In genomic region chr2:22929998-22930397, GRCh38 we compare ENCODE assay signal across 13 cellular contexts.
DNase-seq lines count a peak whose midpoint lies in the region; ATAC-seq and TF ChIP-seq lines count a peak whose summit lies in the region.
"Had no signal": no experiment of that assay in that cellular context is flagged by ENCODE, and none has a peak within 500 bp of the region (broad histone marks: within the 10 kb centered on the region; RNA-seq: fewer than 3 reads in every experiment).

No MANE protein-coding gene starts in this region.

- no peaks in the 10 kb centered on the region for H3K4me1 Mint-ChIP-seq in activated CD8-positive, alpha-beta T cell treated with anti-CD3 and anti-CD28 coated beads for 36 hours (ENCODE audit: low read depth)

- H3K9me3 Mint-ChIP-seq in activated CD8-positive, alpha-beta T cell treated with anti-CD3 and anti-CD28 coated beads for 36 hours = no peaks in the 10 kb centered on the region
- H3K9me3 Mint-ChIP-seq: CD4-positive, alpha-beta T cell; H9 had no signal

- no peaks in the 10 kb centered on the region for H3K9me3 ChIP-seq in HCT116 (ENCODE audit: control insufficient read depth in 1 of 2, insufficient read depth in 1 of 2, low read depth in 1 of 2, low read length in 2 of 2)
- H3K9me3 ChIP-seq: Caco-2 had no signal

- intact Hi-C loops in HCT116 (cut with micrococcal nuclease) = no loop called here
- intact Hi-C loops in activated CD8-positive, alpha-beta T cell treated with anti-CD3 and anti-CD28 coated beads for 36 hours (cut with micrococcal nuclease) = no loop called here

- CTCF ChIA-PET in HCT116 (lab: Charles Lee) (no interaction called here), RWPE1 (lab: Yijun Ruan, JAX) (no interaction called here)
- CTCF ChIA-PET in activated CD8-positive, alpha-beta T cell treated with anti-CD3 and anti-CD28 coated beads for 36 hours (lab: Charles Lee) = no interaction called here

- no peak for TF ChIP-seq EP300 in Ishikawa (IDR thresholded peaks at IDR 0.05; ENCODE audit: borderline replicate concordance)

- POLR2A ChIA-PET in HCT116 (lab: Charles Lee) (no interaction called here), RWPE1 (lab: Yijun Ruan, JAX; ENCODE audit: low non-redundant PET) (no interaction called here)
- POLR2A ChIA-PET in activated CD8-positive, alpha-beta T cell treated with anti-CD3 and anti-CD28 coated beads for 36 hours (lab: Charles Lee) = no interaction called here

- H3K4me3 ChIP-seq in HCT116 (replicated peaks in 1 of 2; ENCODE audit: low read depth in 1 of 2, low read length in 2 of 2) (no peak overlapping the region), foreskin fibroblast (ENCODE audit: low read depth in 1 of 2, low read length in 2 of 2) (no peak overlapping the region)

- H3K9me2 ChIP-seq in HCT116 (ENCODE audit: insufficient read depth) = no peaks in the 10 kb centered on the region

- H4K20me1 ChIP-seq in HCT116 (ENCODE audit: insufficient read depth) = no peaks in the 10 kb centered on the region

- no peaks in the 10 kb centered on the region for H3K36me3 Mint-ChIP-seq in activated CD8-positive, alpha-beta T cell treated with anti-CD3 and anti-CD28 coated beads for 36 hours (ENCODE audit: low read depth)

- H3K9ac ChIP-seq in HCT116 (ENCODE audit: low read length) = no peak overlapping the region
- H3K9ac ChIP-seq: KMS-11 had no signal

- no peak overlapping the region for H3K4me3 Mint-ChIP-seq in activated CD8-positive, alpha-beta T cell treated with anti-CD3 and anti-CD28 coated beads for 36 hours
- H3K4me3 Mint-ChIP-seq: CD4-positive, alpha-beta T cell; H9 had no signal

- H3K27ac ChIP-seq in HCT116 (ENCODE audit: low read depth, low read length) (no peak overlapping the region), RWPE1 (no peak overlapping the region)
- H3K27ac ChIP-seq: C4-2B, KMS-11 had no signal

- H3K4me1 ChIP-seq in HCT116 (ENCODE audit: control insufficient read depth in 1 of 2, insufficient read depth in 2 of 2, low read length in 2 of 2) = no peaks in the 10 kb centered on the region
- H3K4me1 ChIP-seq: Caco-2 had no signal

- no peak overlapping the region for H3K4me2 ChIP-seq in HCT116 (ENCODE audit: low read length)
- H3K4me2 ChIP-seq: KMS-11 had no signal

- H3K36me3 ChIP-seq in HCT116 (ENCODE audit: control insufficient read depth in 1 of 2, insufficient read depth in 2 of 2, low read length in 2 of 2) = no peaks in the 10 kb centered on the region

- RAD21 ChIA-PET in HCT116 (lab: Charles Lee; ENCODE audit: low non-redundant PET in 1 of 2, low total read pairs in 2 of 2, uncharacterized antibody in 2 of 2, unreplicated experiment in 2 of 2) = no interaction called here

- TF ChIP-seq POLR2A in HCT116 (IDR thresholded peaks at IDR 0.05; ENCODE audit: borderline replicate concordance, extremely low read depth, insufficient read depth, insufficient read length) = no peak

- TF ChIP-seq CTCF in HCT116 (IDR thresholded peaks at IDR 0.05 in 2 of 3, conservative IDR thresholded peaks at IDR 0.05 in 1 of 3; ENCODE audit: borderline replicate concordance in 1 of 3, insufficient read depth in 1 of 3, low read depth in 2 of 3, low read length in 2 of 3) (no peak), foreskin fibroblast (IDR thresholded peaks at IDR 0.05; ENCODE audit: low read depth, low read length) (no peak), RWPE1 (conservative IDR thresholded peaks at IDR 0.05; ENCODE audit: low read depth) (no peak)
- TF ChIP-seq CTCF in activated CD8-positive, alpha-beta T cell treated with anti-CD3 and anti-CD28 coated beads for 36 hours (IDR thresholded peaks at IDR 0.05) = no peak

- TF ChIP-seq RAD21 in HCT116 (IDR thresholded peaks at IDR 0.05; ENCODE audit: low read depth) (no peak), Ishikawa (IDR thresholded peaks at IDR 0.05; ENCODE audit: low read depth) (no peak)

- no peak overlapping the region for H2AFZ ChIP-seq in HCT116 (ENCODE audit: low read depth, low read length, poor library complexity, severe bottlenecking)

- DNase-seq in HCT116 (ENCODE audit: low read depth, low spot score) (no peak), iPS-NIHi11 (ENCODE audit: low spot score) (peak; percentile 16), NCI-H1417 (lab: John Stamatoyannopoulos, UW) (no peak), foreskin fibroblast (no peak), RWPE1 (ENCODE audit: low spot score) (no peak)
- DNase-seq in activated CD8-positive, alpha-beta T cell treated with anti-CD3 and anti-CD28 coated beads for 36 hours = no peak
- DNase-seq: AML-193; Caco-2; CD4-positive, alpha-beta T cell; H9 had no signal

- ATAC-seq in HCT116 = no peak
- no peak for ATAC-seq in activated CD8-positive, alpha-beta T cell treated with anti-CD3 and anti-CD28 coated beads for 36 hours

- H3K27ac Mint-ChIP-seq in activated CD8-positive, alpha-beta T cell treated with anti-CD3 and anti-CD28 coated beads for 36 hours = no peak overlapping the region
- H3K27ac Mint-ChIP-seq: CD4-positive, alpha-beta T cell had no signal

- no TSS peak for BruUV-seq in HCT116 (replicated peaks; lab: Mats Ljungman, UMichigan)

- H3K27me3 ChIP-seq in HCT116 (ENCODE audit: insufficient read depth, low read length) = no peaks in the 10 kb centered on the region

- H3K27me3 Mint-ChIP-seq in activated CD8-positive, alpha-beta T cell treated with anti-CD3 and anti-CD28 coated beads for 36 hours = peaks cover 2% of the 10 kb centered on the region

- H3K79me2 ChIP-seq in HCT116 (ENCODE audit: insufficient read depth, low read length) = no peaks in the 10 kb centered on the region

TF ChIP-seq in HCT116, 20 proteins besides CTCF, POLR2A, EP300 and RAD21:
- TF ChIP-seq, protein P1, sequence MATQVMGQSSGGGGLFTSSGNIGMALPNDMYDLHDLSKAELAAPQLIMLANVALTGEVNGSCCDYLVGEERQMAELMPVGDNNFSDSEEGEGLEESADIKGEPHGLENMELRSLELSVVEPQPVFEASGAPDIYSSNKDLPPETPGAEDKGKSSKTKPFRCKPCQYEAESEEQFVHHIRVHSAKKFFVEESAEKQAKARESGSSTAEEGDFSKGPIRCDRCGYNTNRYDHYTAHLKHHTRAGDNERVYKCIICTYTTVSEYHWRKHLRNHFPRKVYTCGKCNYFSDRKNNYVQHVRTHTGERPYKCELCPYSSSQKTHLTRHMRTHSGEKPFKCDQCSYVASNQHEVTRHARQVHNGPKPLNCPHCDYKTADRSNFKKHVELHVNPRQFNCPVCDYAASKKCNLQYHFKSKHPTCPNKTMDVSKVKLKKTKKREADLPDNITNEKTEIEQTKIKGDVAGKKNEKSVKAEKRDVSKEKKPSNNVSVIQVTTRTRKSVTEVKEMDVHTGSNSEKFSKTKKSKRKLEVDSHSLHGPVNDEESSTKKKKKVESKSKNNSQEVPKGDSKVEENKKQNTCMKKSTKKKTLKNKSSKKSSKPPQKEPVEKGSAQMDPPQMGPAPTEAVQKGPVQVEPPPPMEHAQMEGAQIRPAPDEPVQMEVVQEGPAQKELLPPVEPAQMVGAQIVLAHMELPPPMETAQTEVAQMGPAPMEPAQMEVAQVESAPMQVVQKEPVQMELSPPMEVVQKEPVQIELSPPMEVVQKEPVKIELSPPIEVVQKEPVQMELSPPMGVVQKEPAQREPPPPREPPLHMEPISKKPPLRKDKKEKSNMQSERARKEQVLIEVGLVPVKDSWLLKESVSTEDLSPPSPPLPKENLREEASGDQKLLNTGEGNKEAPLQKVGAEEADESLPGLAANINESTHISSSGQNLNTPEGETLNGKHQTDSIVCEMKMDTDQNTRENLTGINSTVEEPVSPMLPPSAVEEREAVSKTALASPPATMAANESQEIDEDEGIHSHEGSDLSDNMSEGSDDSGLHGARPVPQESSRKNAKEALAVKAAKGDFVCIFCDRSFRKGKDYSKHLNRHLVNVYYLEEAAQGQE (IDR thresholded peaks at IDR 0.05; ENCODE audit: low read depth) = peak; percentile 13; the same call in 1 of the 2 replicates
- no peak for TF ChIP-seq JUND (IDR thresholded peaks at IDR 0.05)

TF ChIP-seq in Ishikawa, 13 proteins besides CTCF, POLR2A, EP300 and RAD21:
- TF ChIP-seq TEAD4 (IDR thresholded peaks at IDR 0.05) (no peak), USF1 (IDR thresholded peaks at IDR 0.05) (no peak)
- TF ChIP-seq, protein P1 (IDR thresholded peaks at IDR 0.05; ENCODE audit: low read depth) = peak; percentile 58
